10 cellular contexts compared by ENCODE assay signal in genomic region chr2:233129351-233129978, GRCh38.
DNase-seq lines count a peak whose midpoint lies in the region; ATAC-seq, FAIRE-seq and TF ChIP-seq lines count a peak whose summit lies in the region.
"Had no signal": no experiment of that assay in that cellular context is flagged by ENCODE, and none has a peak within 500 bp of the region (broad histone marks: within the 10 kb centered on the region; RNA-seq: fewer than 3 reads in every experiment).

No MANE protein-coding gene starts in this region.

- TF ChIP-seq CTCF in PC-3 (conservative IDR thresholded peaks at IDR 0.05; ENCODE audit: low read depth, low read length) (peak; percentile 44; the same call in 1 of the 2 replicates), fibroblast of mammary gland (conservative IDR thresholded peaks at IDR 0.05; ENCODE audit: control insufficient read depth, insufficient read depth, low read depth, low read length) (peak; percentile 7), prostate gland (IDR thresholded peaks at IDR 0.05) (no peak)

- WGBS in prostate gland: 42% methylated on average over 9 of the region's 9 CpGs

- no peak overlapping the region for H3K4me2 ChIP-seq in PC-3 (ENCODE audit: low read length)

- TF ChIP-seq POLR2A in prostate gland (IDR thresholded peaks at IDR 0.05): no peak

- H2AFZ ChIP-seq in PC-3 (ENCODE audit: low read length): no peak overlapping the region

- no peaks in the 10 kb centered on the region for H3K9me2 ChIP-seq in PC-3 (replicated peaks; ENCODE audit: low read length)

- no peak overlapping the region for H3K9ac ChIP-seq in PC-3 (ENCODE audit: low read length)

- no TSS peak for BruUV-seq in PC-3 (replicated peaks; lab: Mats Ljungman, UMichigan)

- H3K9me3 ChIP-seq in PC-3 (ENCODE audit: low read length) (no peaks in the 10 kb centered on the region), prostate gland (no peaks in the 10 kb centered on the region)

- H3K27ac ChIP-seq in PC-3 (ENCODE audit: low read length) (no peak overlapping the region), prostate gland (no peak overlapping the region)

- CTCF ChIA-PET in PC-3 (lab: Charles Lee): no interaction called here

- H3K4me3 ChIP-seq in PC-3 (ENCODE audit: low read length): no peak overlapping the region
- H3K4me3 ChIP-seq in fibroblast of mammary gland (ENCODE audit: control insufficient read depth, low read depth, low read length): no peak overlapping the region
- H3K4me3 ChIP-seq in prostate gland: no peak overlapping the region

- H3K4me1 ChIP-seq in PC-3 (ENCODE audit: insufficient read depth, low read length): no peaks in the 10 kb centered on the region
- H3K4me1 ChIP-seq in prostate gland (replicated peaks): no peaks in the 10 kb centered on the region

- peak; percentile 13 for DNase-seq in stimulated activated naive CD4-positive, alpha-beta T cell treated with Interleukin-2 at 50 U/mL for 16 hours (lab: John Stamatoyannopoulos, UW)
- DNase-seq in stimulated activated naive CD4-positive, alpha-beta T cell (lab: John Stamatoyannopoulos, UW): no peak
- DNase-seq in PC-3: peak; percentile 8
- no peak for DNase-seq in fibroblast of mammary gland (ENCODE audit: low read depth)
- no peak for DNase-seq in urothelium cell line (ENCODE audit: low spot score)
- no peak for DNase-seq in prostate gland (ENCODE audit: low spot score)
- no peak for DNase-seq in GOT3 (lab: John Stamatoyannopoulos, UW)
- DNase-seq: activated CD8-positive, alpha-beta memory T cell treated with anti-CD3 and anti-CD28 coated beads, Interleukin-2, amount 50 U/mL, for 48 hours had no signal

- H3K36me3 ChIP-seq in PC-3 (ENCODE audit: low read depth, low read length): no peaks in the 10 kb centered on the region
- no peaks in the 10 kb centered on the region for H3K36me3 ChIP-seq in prostate gland

- H3F3A ChIP-seq in PC-3 (ENCODE audit: low read length, unreplicated experiment): no peaks in the 10 kb centered on the region

- ATAC-seq in PC-3 (no peak), GM18498 (IDR thresholded peaks at IDR 0.05; ENCODE audit: unreplicated experiment) (no peak)
- ATAC-seq: Right ventricle myocardium inferior had no signal

- H3K27me3 ChIP-seq in PC-3 (ENCODE audit: low read length) (no peaks in the 10 kb centered on the region), prostate gland (replicated peaks; ENCODE audit: insufficient read depth) (no peaks in the 10 kb centered on the region)

- POLR2A ChIA-PET in PC-3 (lab: Charles Lee; ENCODE audit: unreplicated experiment): no interaction called here

- H3K79me2 ChIP-seq in PC-3 (ENCODE audit: low read length): no peaks in the 10 kb centered on the region

- intact Hi-C loops in PC-3 (cut with micrococcal nuclease): no loop called here
- intact Hi-C loops in prostate gland (cut with DNase I): no loop called here

- H4K20me1 ChIP-seq in PC-3 (ENCODE audit: low read length): no peaks in the 10 kb centered on the region

- no peak for FAIRE-seq in urothelium cell line (lab: Jason Lieb, UNC)

Comparison
In these comparisons a context has a peak if more than half of its experiments do, and no peak if none do; other contexts are left out.
1. DNase-seq: peak in stimulated activated naive CD4-positive, alpha-beta T cell treated with Interleukin-2 at 50 U/mL for 16 hours (single experiment) and PC-3 (single experiment); none in stimulated activated naive CD4-positive, alpha-beta T cell (0 of 6), fibroblast of mammary gland (single experiment), urothelium cell line (single experiment), prostate gland (single experiment) and GOT3 (single experiment).
2. CTCF ChIP-seq: peak in PC-3 (single experiment) and fibroblast of mammary gland (single experiment); none in prostate gland (0 of 4).